20 cellular contexts compared by ENCODE assay signal in the genomic region with DNA sequence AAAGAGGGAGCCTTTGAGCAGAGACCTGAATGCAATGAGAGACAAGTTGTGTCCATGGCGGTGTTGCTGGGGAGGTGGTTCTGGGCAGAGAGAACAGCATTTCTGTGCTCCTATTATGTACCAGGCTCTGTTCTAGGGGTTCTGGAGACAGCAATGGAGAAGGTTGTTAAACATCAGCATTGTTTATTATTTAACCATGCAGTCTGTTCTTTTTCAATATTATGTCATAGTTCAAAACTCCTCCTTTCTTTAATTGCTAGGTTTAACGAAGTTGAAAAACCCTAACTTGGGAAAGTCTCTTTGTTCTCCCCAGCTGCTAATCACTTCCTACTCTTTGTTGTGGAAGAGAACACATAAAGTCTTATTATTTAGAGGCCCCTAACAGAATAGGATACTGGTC.
DNase-seq lines count a peak whose midpoint lies in the region; TF ChIP-seq lines count a peak whose summit lies in the region.
"Had no signal": no experiment of that assay in that cellular context is flagged by ENCODE, and none has a peak within 500 bp of the region (broad histone marks: within the 10 kb centered on the region; RNA-seq: fewer than 3 reads in every experiment).

No MANE protein-coding gene starts in this region.

- H3K27me3 ChIP-seq in layer of hippocampus (ENCODE audit: control insufficient read depth, insufficient read depth, low read length), result no peaks in the 10 kb centered on the region
- H3K27me3 ChIP-seq in stomach smooth muscle (ENCODE audit: control insufficient read depth in 1 of 2, insufficient read depth in 2 of 2, low read length in 2 of 2), result no peaks in the 10 kb centered on the region
- no peaks in the 10 kb centered on the region for H3K27me3 ChIP-seq in vagina
- no peaks in the 10 kb centered on the region for H3K27me3 ChIP-seq in PC-9 (ENCODE audit: insufficient read depth, low read depth)
- H3K27me3 ChIP-seq: BLaER1 had no signal

- TF ChIP-seq CTCF in vagina (IDR thresholded peaks at IDR 0.05), result no peak
- TF ChIP-seq CTCF in PC-9 (conservative IDR thresholded peaks at IDR 0.05), result no peak

- TF ChIP-seq POLR2A in vagina (IDR thresholded peaks at IDR 0.05), result no peak

- H3K4me3 ChIP-seq in stomach smooth muscle (ENCODE audit: low read length in 2 of 2), result no peak overlapping the region
- H3K4me3 ChIP-seq in vagina, result no peak overlapping the region
- no peak overlapping the region for H3K4me3 ChIP-seq in PC-9
- H3K4me3 ChIP-seq: BLaER1, GM12878 had no signal

- no peaks in the 10 kb centered on the region for H4K20me1 ChIP-seq in PC-9 (ENCODE audit: insufficient read depth)
- H4K20me1 ChIP-seq: BLaER1 had no signal

- BruUV-seq in PC-9 (replicated peaks; lab: Mats Ljungman, UMichigan), result no TSS peak

- H3K4me2 ChIP-seq in PC-9, result no peak overlapping the region
- H3K4me2 ChIP-seq: BLaER1 had no signal

- CTCF ChIA-PET in PC-9 (lab: Charles Lee), result no interaction called here

- H3K9me2 ChIP-seq in PC-9 (ENCODE audit: insufficient read depth), result no peaks in the 10 kb centered on the region

- no peaks in the 10 kb centered on the region for H3F3A ChIP-seq in PC-9 (ENCODE audit: insufficient read depth, low read depth)

- POLR2A ChIA-PET in PC-9 (lab: Charles Lee; ENCODE audit: unreplicated experiment), result no interaction called here

- no peak overlapping the region for H2AFZ ChIP-seq in PC-9

- DNase-seq in vagina (ENCODE audit: extremely low spot score in 2 of 2), result no peak
- no peak for DNase-seq in PC-9
- no peak for DNase-seq in stimulated activated CD4-positive, alpha-beta T cell treated with anti-CD3 and anti-CD28 coated beads, Interleukin-2, amount 100 ng/mL, for 48 hours
- DNase-seq in activated T-cell treated with anti-CD3 and anti-CD28 coated beads, Interleukin-2, amount 50 U/mL, for 48 hours, result no peak
- DNase-seq: CD4-positive, alpha-beta T cell; COR-L47; DND-41; H7; Kasumi-1; NCI-H1694; NCI-H2081; NCI-H2171; NCI-H345; NCI-H524; NCI-H774 had no signal

- no peaks in the 10 kb centered on the region for H3K79me2 ChIP-seq in PC-9 (ENCODE audit: low read depth)

- H3K4me1 ChIP-seq in stomach smooth muscle (ENCODE audit: control insufficient read depth, insufficient read depth, low read length), result peaks cover 2% of the 10 kb centered on the region
- H3K4me1 ChIP-seq in vagina, result peaks cover 11% of the 10 kb centered on the region
- no peaks in the 10 kb centered on the region for H3K4me1 ChIP-seq in PC-9 (replicated peaks; ENCODE audit: insufficient read depth)
- H3K4me1 ChIP-seq: BLaER1 had no signal

- H3K27ac ChIP-seq in cingulate gyrus (ENCODE audit: low read depth, low read length), result peak overlapping the region; percentile 58
- H3K27ac ChIP-seq in layer of hippocampus (ENCODE audit: low read depth, low read length), result peak overlapping the region; percentile 58
- H3K27ac ChIP-seq in stomach smooth muscle (ENCODE audit: low read length), result peak overlapping the region; percentile 64
- H3K27ac ChIP-seq in vagina, result peak overlapping the region; percentile 46
- no peak overlapping the region for H3K27ac ChIP-seq in PC-9
- H3K27ac ChIP-seq: BLaER1 had no signal

- H3K36me3 ChIP-seq in stomach smooth muscle (ENCODE audit: control insufficient read depth in 2 of 2, insufficient read depth in 2 of 2, low read length in 2 of 2) (no peaks in the 10 kb centered on the region), vagina (no peaks in the 10 kb centered on the region), PC-9 (ENCODE audit: low read depth) (no peaks in the 10 kb centered on the region)

- intact Hi-C loops in vagina (cut with DNase I), result no loop called here
- intact Hi-C loops in PC-9 (cut with micrococcal nuclease; ENCODE audit: unreplicated experiment), result no loop called here

- H3K9me3 ChIP-seq in stomach smooth muscle (ENCODE audit: control insufficient read depth in 2 of 2, low read length in 2 of 2), result no peaks in the 10 kb centered on the region
- peaks cover 9% of the 10 kb centered on the region for H3K9me3 ChIP-seq in vagina
- peaks cover 25% of the 10 kb centered on the region for H3K9me3 ChIP-seq in PC-9 (ENCODE audit: insufficient read depth, low read depth)

- H3K9ac ChIP-seq in stomach smooth muscle (ENCODE audit: low read length in 2 of 2), result no peak overlapping the region
- H3K9ac ChIP-seq: BLaER1 had no signal
